8 cellular contexts compared by ENCODE assay signal in genomic region chr4:1167244-1167949, GRCh38. TPM values are rescaled to one million over a fixed set of nuclear protein-coding genes. Genes with fewer than 3 reads are reported as not detected.
DNase-seq lines count a peak whose midpoint lies in the region; ATAC-seq and TF ChIP-seq lines count a peak whose summit lies in the region.

No MANE protein-coding gene starts in this region.

- intact Hi-C loops in esophagus squamous epithelium (cut with DNase I), result loop anchor here (10.0 kb wide), 1 partner anchor 97 kb away; no protein-coding TSS in a partner anchor

- TF ChIP-seq POLR2A in esophagus squamous epithelium (IDR thresholded peaks at IDR 0.05), result peak in 2 of 4 donors; percentile 18 to 55

- peaks cover 0 to 19% (median 8%) of the 10 kb centered on the region in 3 donors for H3K27me3 Mint-ChIP-seq in naive B cell

- H3K4me3 ChIP-seq in HUES48 (ENCODE audit: low read depth, low read length) (peak overlapping the region; percentile 69), OCI-LY3 (ENCODE audit: low read length) (peak overlapping the region; percentile 85), esophagus squamous epithelium (peak overlapping the region; percentile 43 to 76 (median 62))

- H3K27ac ChIP-seq in HUES48 (ENCODE audit: low read depth, low read length), result no peak overlapping the region
- peak overlapping the region; percentile 50 for H3K27ac ChIP-seq in OCI-LY3 (ENCODE audit: low read length)
- peak overlapping the region; percentile 54 to 77 (median 74) for H3K27ac ChIP-seq in esophagus squamous epithelium

- H3K27ac Mint-ChIP-seq in naive B cell, result peak overlapping the region; percentile 80 to 96 (median 92)

- H3K9me3 ChIP-seq in HUES48 (ENCODE audit: control insufficient read depth, insufficient read depth, low read length) (no peaks in the 10 kb centered on the region), OCI-LY3 (ENCODE audit: insufficient read depth, low read length) (no peaks in the 10 kb centered on the region), esophagus squamous epithelium (no peaks in the 10 kb centered on the region)

- H3K9me3 Mint-ChIP-seq in naive B cell, result peaks cover 2 to 11% (median 7%) of the 10 kb centered on the region in 7 donors

- peaks cover 40 to 60% (median 50%) of the 10 kb centered on the region in 3 donors for H3K4me1 Mint-ChIP-seq in naive B cell

- no peaks in the 10 kb centered on the region for H3K4me1 ChIP-seq in HUES48 (ENCODE audit: control insufficient read depth, insufficient read depth, low read length)
- peaks cover 16% of the 10 kb centered on the region for H3K4me1 ChIP-seq in OCI-LY3 (ENCODE audit: low read length)
- peaks cover 31 to 59% (median 33%) of the 10 kb centered on the region in 3 donors for H3K4me1 ChIP-seq in esophagus squamous epithelium

- peak overlapping the region; percentile 83 for H2AFZ ChIP-seq in OCI-LY3 (ENCODE audit: low read depth, low read length)

- TF ChIP-seq CTCF in OCI-LY3 (IDR thresholded peaks at IDR 0.05; ENCODE audit: low read depth, low read length), result peak; percentile 78
- peak; percentile 86 to 96 (median 90) for TF ChIP-seq CTCF in esophagus squamous epithelium (IDR thresholded peaks at IDR 0.05)

- H3K36me3 ChIP-seq in HUES48 (ENCODE audit: control insufficient read depth, insufficient read depth, low read length) (no peaks in the 10 kb centered on the region), OCI-LY3 (replicated peaks; ENCODE audit: low read depth, low read length) (no peaks in the 10 kb centered on the region), esophagus squamous epithelium (peaks cover 0 to 27% (median 0%) of the 10 kb centered on the region in 3 donors)

- peak; percentile 82 for DNase-seq in COLO668 (lab: John Stamatoyannopoulos, UW; ENCODE audit: unreplicated experiment)
- DNase-seq in activated T-cell treated with anti-CD3 and anti-CD28 coated beads for 4 hours, result peak; percentile 85
- no peak for DNase-seq in esophagus squamous epithelium (lab: John Stamatoyannopoulos, UW)
- peak; percentile 86 for DNase-seq in naive B cell
- DNase-seq in stimulated activated CD8-positive, alpha-beta memory T cell treated with anti-CD3 and anti-CD28 coated beads, Interleukin-7, amount 100 ng/mL, for 48 hours (ENCODE audit: extremely low read depth in 1 of 2, low read depth in 1 of 2), result peak; percentile 69 to 90

- peaks cover 60% of the 10 kb centered on the region for H3K27me3 ChIP-seq in HUES48 (ENCODE audit: control insufficient read depth, insufficient read depth, low read length)
- H3K27me3 ChIP-seq in OCI-LY3 (ENCODE audit: low read depth, low read length), result no peaks in the 10 kb centered on the region
- H3K27me3 ChIP-seq in esophagus squamous epithelium, result peaks cover 0 to 33% (median 3%) of the 10 kb centered on the region in 4 donors

- H3K9ac ChIP-seq in HUES48 (ENCODE audit: low read depth, low read length) (peak overlapping the region; percentile 56; the same call in 1 of the 2 replicates), OCI-LY3 (ENCODE audit: low read length) (peak overlapping the region; percentile 79)

- H3K79me2 ChIP-seq in OCI-LY3 (ENCODE audit: low read length), result no peaks in the 10 kb centered on the region

- no peaks in the 10 kb centered on the region for H4K20me1 ChIP-seq in OCI-LY3 (ENCODE audit: insufficient read depth, low read length)

- peak overlapping the region; percentile 87 to 97 (median 94) for H3K4me3 Mint-ChIP-seq in naive B cell

- H3K4me2 ChIP-seq in OCI-LY3 (ENCODE audit: low read length), result peak overlapping the region; percentile 80

- ATAC-seq in GM21367 (IDR thresholded peaks at IDR 0.05; ENCODE audit: unreplicated experiment), result peak; percentile 60
- ATAC-seq in naive B cell (ENCODE audit: low read depth in 2 of 2), result peak; percentile 81 to 82

- WGBS in esophagus squamous epithelium, 2 donors, result 0 to 42% methylated on average over 7 to 14 of the region's 51 CpGs

- H3K36me3 Mint-ChIP-seq in naive B cell, result no peaks in the 10 kb centered on the region

RNA-seq across cellular contexts. Expression of gene SPON2, which starts 5.0 kb away (rescaled TPM):
- 10 to 100 TPM; 14.5 to 53.4 (median 21.3) TPM for total RNA-seq in esophagus squamous epithelium
- 1 to 10 TPM in 5 of 6 donors, under 1 TPM in 1; 0.56 to 4.1 (median 1.5) TPM for polyA plus RNA-seq in naive B cell (ENCODE audit: low read depth in 6 of 6)

RNA-seq across cellular contexts. Expression of gene RNF212, which starts 54.0 kb away (rescaled TPM):
- total RNA-seq in esophagus squamous epithelium, result 1 to 10 TPM in 2 of 4 donors, under 1 TPM in 2; 0.53 to 6.3 (median 1.9) TPM
- 10 to 100 TPM in 1 of 6 donors, 1 to 10 TPM in 4, under 1 TPM in 1; 0.79 to 11.6 (median 2.0) TPM for polyA plus RNA-seq in naive B cell (ENCODE audit: low read depth in 6 of 6)
